ENCODE assay signal across 12 cellular contexts in genomic region chr20:47347661-47348462, GRCh38. TPM values are rescaled to one million over a fixed set of nuclear protein-coding genes. Genes with fewer than 3 reads are reported as not detected.
DNase-seq lines count a peak whose midpoint lies in the region; ATAC-seq, FAIRE-seq and TF ChIP-seq lines count a peak whose summit lies in the region.
"Had no signal": no experiment of that assay in that cellular context is flagged by ENCODE, and none has a peak within 500 bp of the region (broad histone marks: within the 10 kb centered on the region; RNA-seq: fewer than 3 reads in every experiment).

No MANE protein-coding gene starts in this region.

- no TSS peak for BruUV-seq in endothelial cell of umbilical vein (replicated peaks; lab: Mats Ljungman, UMichigan)

- no peaks in the 10 kb centered on the region for H3K9me1 ChIP-seq in endothelial cell of umbilical vein (replicated peaks; ENCODE audit: control insufficient read depth, extremely low read depth, insufficient read depth, low read length)

- ATAC-seq in aorta (ENCODE audit: low FRiP score): no peak
- no peak for ATAC-seq in activated naive CD8-positive, alpha-beta T cell treated with anti-CD3 and anti-CD28 coated beads, Interleukin-2, amount 50 U/mL, for 24 hours
- ATAC-seq: activated CD8-positive, alpha-beta memory T cell treated with anti-CD3 and anti-CD28 coated beads, Interleukin-2, amount 10 ng/mL, durations not matched to agents 7 days and 5 days had no signal

- CTCF ChIA-PET in endothelial cell of umbilical vein (lab: Charles Lee): interaction anchor here (1.3 to 3.2 kb wide), 7 partner anchors 11 to 74 kb away, joined by 4 to 21 read pairs (median 5); no protein-coding TSS in a partner anchor

- dilution Hi-C loops in endothelial cell of umbilical vein (cut with MboI; ENCODE audit: extremely low pct_ligation_motif_present, low sequenced_read_pairs): no loop called here

- H3K4me1 ChIP-seq in right atrium auricular region (peaks cover 0 to 63% of the 10 kb centered on the region in 2 donors), endothelial cell of umbilical vein (ENCODE audit: control insufficient read depth, extremely low read depth, insufficient read depth, low read length) (peaks cover 54% of the 10 kb centered on the region), neural progenitor cell (peaks cover 77% of the 10 kb centered on the region), aorta (ENCODE audit: control insufficient read depth in 1 of 2, insufficient read depth in 2 of 2, low read length in 2 of 2) (peaks cover 9 to 22% of the 10 kb centered on the region in 2 donors), MM.1S (ENCODE audit: low read length) (peaks cover 28% of the 10 kb centered on the region)

- H3K27me3 ChIP-seq in right atrium auricular region: no peaks in the 10 kb centered on the region
- no peaks in the 10 kb centered on the region for H3K27me3 ChIP-seq in endothelial cell of umbilical vein (ENCODE audit: control insufficient read depth in 2 of 2, insufficient read depth in 2 of 2, low read length in 2 of 2)
- no peaks in the 10 kb centered on the region for H3K27me3 ChIP-seq in neural progenitor cell
- H3K27me3 ChIP-seq in aorta (ENCODE audit: control insufficient read depth in 1 of 2, insufficient read depth in 2 of 2, low read length in 1 of 2): no peaks in the 10 kb centered on the region
- H3K27me3 ChIP-seq in MM.1S (replicated peaks; ENCODE audit: insufficient read depth, low read length): no peaks in the 10 kb centered on the region

- H3K79me2 ChIP-seq in endothelial cell of umbilical vein (ENCODE audit: control insufficient read depth, insufficient read depth, low read length) (peaks cover 91% of the 10 kb centered on the region), neural progenitor cell (ENCODE audit: low read depth) (peaks cover 98% of the 10 kb centered on the region), MM.1S (ENCODE audit: low read length) (peaks cover 99% of the 10 kb centered on the region)

- H3F3A ChIP-seq in neural progenitor cell (ENCODE audit: low read depth) (peaks cover 66% of the 10 kb centered on the region), MM.1S (ENCODE audit: insufficient read depth, low read length) (peaks cover 18% of the 10 kb centered on the region)

- H3K36me3 Mint-ChIP-seq in neural progenitor cell: peaks cover 28% of the 10 kb centered on the region
- H3K36me3 Mint-ChIP-seq in activated naive CD8-positive, alpha-beta T cell treated with anti-CD3 and anti-CD28 coated beads, Interleukin-2, amount 50 U/mL, for 24 hours (ENCODE audit: low read depth): peaks cover 33% of the 10 kb centered on the region

- H3K9me3 Mint-ChIP-seq in neural progenitor cell: no peaks in the 10 kb centered on the region
- H3K9me3 Mint-ChIP-seq in activated naive CD8-positive, alpha-beta T cell treated with anti-CD3 and anti-CD28 coated beads, Interleukin-2, amount 50 U/mL, for 24 hours: no peaks in the 10 kb centered on the region

- WGBS in aorta, 2 donors: 25 to 41% methylated on average over 4 of the region's 4 CpGs

- no peak for TF ChIP-seq CTCF in right atrium auricular region (IDR thresholded peaks at IDR 0.05)
- no peak for TF ChIP-seq CTCF in endothelial cell of umbilical vein (IDR thresholded peaks at IDR 0.05; ENCODE audit: extremely low read depth in 1 of 2, insufficient read depth in 1 of 2, low read depth in 1 of 2, low read length in 2 of 2)
- no peak for TF ChIP-seq CTCF in neural progenitor cell (IDR thresholded peaks at IDR 0.05)
- TF ChIP-seq CTCF in MM.1S (IDR thresholded peaks at IDR 0.05; ENCODE audit: low read length): no peak

- H3K4me2 ChIP-seq in endothelial cell of umbilical vein (ENCODE audit: insufficient read depth, low read length) (peak overlapping the region; percentile 97), neural progenitor cell (peak overlapping the region; percentile 80), MM.1S (ENCODE audit: low read depth, low read length) (no peak overlapping the region)

- TF ChIP-seq POLR2A in endothelial cell of umbilical vein (IDR thresholded peaks at IDR 0.05; ENCODE audit: low read depth, low read length): no peak

- H3K4me1 Mint-ChIP-seq in neural progenitor cell: peaks cover 6% of the 10 kb centered on the region
- H3K4me1 Mint-ChIP-seq in activated naive CD8-positive, alpha-beta T cell treated with anti-CD3 and anti-CD28 coated beads, Interleukin-2, amount 50 U/mL, for 24 hours: peaks cover 10% of the 10 kb centered on the region

- H3K36me3 ChIP-seq in right atrium auricular region: peaks cover 13% of the 10 kb centered on the region
- peaks cover 4 to 23% of the 10 kb centered on the region in 2 experiments for H3K36me3 ChIP-seq in endothelial cell of umbilical vein (ENCODE audit: control insufficient read depth in 2 of 2, extremely low read depth in 1 of 2, insufficient read depth in 2 of 2, low read length in 2 of 2)
- no peaks in the 10 kb centered on the region for H3K36me3 ChIP-seq in neural progenitor cell
- no peaks in the 10 kb centered on the region for H3K36me3 ChIP-seq in aorta (ENCODE audit: control insufficient read depth in 1 of 2, insufficient read depth in 2 of 2, low read length in 1 of 2)
- peaks cover 18% of the 10 kb centered on the region; the same call in 1 of the 2 replicates for H3K36me3 ChIP-seq in MM.1S (replicated peaks; ENCODE audit: insufficient read depth, low read length)

- DNase-seq in right atrium auricular region (ENCODE audit: low spot score): no peak
- DNase-seq in cardiac septum (ENCODE audit: low spot score): no peak
- no peak for DNase-seq in endothelial cell of umbilical vein (ENCODE audit: low read depth, low spot score)
- DNase-seq in neural progenitor cell (ENCODE audit: low spot score): no peak
- DNase-seq in aorta: no peak
- no peak for DNase-seq in MM.1S
- no peak for DNase-seq in GM19238 (ENCODE audit: insufficient read length, low spot score)
- no peak for DNase-seq in activated naive CD8-positive, alpha-beta T cell treated with anti-CD3 and anti-CD28 coated beads, Interleukin-2, amount 50 U/mL, for 24 hours
- DNase-seq: activated CD8-positive, alpha-beta memory T cell treated with anti-CD3 and anti-CD28 coated beads, Interleukin-2, amount 10 ng/mL, durations not matched to agents 7 days and 5 days; NCI-H146; SHP77 treated with DMSO at 0.1 percent for 48 hours had no signal

- peak overlapping the region; percentile 97 to 99 for H3K27ac ChIP-seq in right atrium auricular region
- peak overlapping the region; percentile 97 for H3K27ac ChIP-seq in endothelial cell of umbilical vein (ENCODE audit: insufficient read depth, low read depth, low read length)
- peak overlapping the region; percentile 98 for H3K27ac ChIP-seq in neural progenitor cell
- peak overlapping the region; percentile 79 to 83 for H3K27ac ChIP-seq in aorta (ENCODE audit: low read depth in 1 of 2, low read length in 2 of 2)
- H3K27ac ChIP-seq in MM.1S (ENCODE audit: low read length): no peak overlapping the region

- no peaks in the 10 kb centered on the region for H3K9me3 ChIP-seq in right atrium auricular region
- no peaks in the 10 kb centered on the region for H3K9me3 ChIP-seq in endothelial cell of umbilical vein (replicated peaks; ENCODE audit: control insufficient read depth, insufficient read depth, low read length)
- H3K9me3 ChIP-seq in neural progenitor cell (ENCODE audit: low read depth): no peaks in the 10 kb centered on the region
- no peaks in the 10 kb centered on the region for H3K9me3 ChIP-seq in aorta (ENCODE audit: control insufficient read depth, low read length)
- no peaks in the 10 kb centered on the region for H3K9me3 ChIP-seq in MM.1S (replicated peaks; ENCODE audit: insufficient read depth, low read length)

- intact Hi-C loops in cardiac septum (cut with DNase I) (no loop called here), endothelial cell of umbilical vein (cut with micrococcal nuclease) (no loop called here), aorta (cut with DNase I) (no loop called here)

- POLR2A ChIA-PET in endothelial cell of umbilical vein (lab: Charles Lee): interaction anchor here (0.6 kb wide), 2 partner anchors 14 to 31 kb away, joined by 3 to 4 read pairs; no protein-coding TSS in a partner anchor

- no peaks in the 10 kb centered on the region for H3K9me2 ChIP-seq in MM.1S (replicated peaks; ENCODE audit: insufficient read depth, low read length)

- peaks cover 2% of the 10 kb centered on the region for H3K27me3 Mint-ChIP-seq in neural progenitor cell (ENCODE audit: insufficient read depth, low read depth)
- H3K27me3 Mint-ChIP-seq in activated naive CD8-positive, alpha-beta T cell treated with anti-CD3 and anti-CD28 coated beads, Interleukin-2, amount 50 U/mL, for 24 hours: no peaks in the 10 kb centered on the region
- H3K27me3 Mint-ChIP-seq: activated CD8-positive, alpha-beta memory T cell treated with anti-CD3 and anti-CD28 coated beads, Interleukin-2, amount 10 ng/mL, durations not matched to agents 7 days and 5 days had no signal

- no peak overlapping the region for H2AFZ ChIP-seq in endothelial cell of umbilical vein (ENCODE audit: low read depth, low read length)
- H2AFZ ChIP-seq in neural progenitor cell (replicated peaks): no peak overlapping the region
- no peak overlapping the region for H2AFZ ChIP-seq in MM.1S (ENCODE audit: low read length)

- H3K9ac ChIP-seq in endothelial cell of umbilical vein (replicated peaks; ENCODE audit: extremely low read depth, insufficient read depth, low read length): peak overlapping the region; percentile 49
- no peak overlapping the region for H3K9ac ChIP-seq in neural progenitor cell
- no peak overlapping the region for H3K9ac ChIP-seq in MM.1S (ENCODE audit: low read length)

- H3K4me3 ChIP-seq in right atrium auricular region (no peak overlapping the region), endothelial cell of umbilical vein (replicated peaks in 1 of 3; ENCODE audit: insufficient read depth in 1 of 3, low read depth in 1 of 3, low read length in 3 of 3) (no peak overlapping the region), neural progenitor cell (peak overlapping the region; percentile 32), aorta (ENCODE audit: low read length in 2 of 2) (no peak overlapping the region), MM.1S (ENCODE audit: low read length) (no peak overlapping the region)

- H3K4me3 Mint-ChIP-seq in neural progenitor cell: peak overlapping the region; percentile 55
- H3K4me3 Mint-ChIP-seq in activated naive CD8-positive, alpha-beta T cell treated with anti-CD3 and anti-CD28 coated beads, Interleukin-2, amount 50 U/mL, for 24 hours: no peak overlapping the region
- H3K4me3 Mint-ChIP-seq: activated CD8-positive, alpha-beta memory T cell treated with anti-CD3 and anti-CD28 coated beads, Interleukin-2, amount 10 ng/mL, durations not matched to agents 7 days and 5 days had no signal

- no peak overlapping the region for H3K27ac Mint-ChIP-seq in neural progenitor cell
- H3K27ac Mint-ChIP-seq in activated naive CD8-positive, alpha-beta T cell treated with anti-CD3 and anti-CD28 coated beads, Interleukin-2, amount 50 U/mL, for 24 hours: no peak overlapping the region
- H3K27ac Mint-ChIP-seq: activated CD8-positive, alpha-beta memory T cell treated with anti-CD3 and anti-CD28 coated beads, Interleukin-2, amount 10 ng/mL, durations not matched to agents 7 days and 5 days had no signal

- H4K20me1 ChIP-seq in endothelial cell of umbilical vein (replicated peaks; ENCODE audit: control insufficient read depth, extremely low read depth, insufficient read depth, low read length) (no peaks in the 10 kb centered on the region), neural progenitor cell (ENCODE audit: low read depth) (peaks cover 32% of the 10 kb centered on the region), MM.1S (ENCODE audit: insufficient read depth, low read length) (0 out of 2 replicates have a peak, but pooled peaks cover 3% of the 10 kb centered on the region)

- FAIRE-seq in endothelial cell of umbilical vein (lab: Jason Lieb, UNC): no peak
- FAIRE-seq: endometrium had no signal

RNA-seq across cellular contexts. Expression of gene ZMYND8, which starts 8.6 kb away (rescaled TPM):
- total RNA-seq in right atrium auricular region: 10 to 100 TPM; 22.0 to 35.3 TPM
- total RNA-seq in cardiac septum: 25.7 TPM
- total RNA-seq in endothelial cell of umbilical vein: 75.2 and 76.3 TPM in 2 replicates
- 26.4 and 30.6 TPM in 2 replicates for polyA plus RNA-seq in endothelial cell of umbilical vein
- polyA plus RNA-seq in endothelial cell of umbilical vein (2011; cell fraction: cytosol; rRNA removed): 31.6 and 33.3 TPM in 2 replicates
- polyA plus RNA-seq in endothelial cell of umbilical vein (2011; cell fraction: nucleus; rRNA removed): 107 and 122 TPM in 2 replicates
- polyA plus RNA-seq in endothelial cell of umbilical vein (2012): 55.4 and 56.4 TPM in 2 replicates
- 47.8 and 61.9 TPM in 2 replicates for polyA minus RNA-seq in endothelial cell of umbilical vein
- polyA minus RNA-seq in endothelial cell of umbilical vein (2011; cell fraction: cytosol; rRNA and poly(A)+ RNA removed): 6.9 TPM
- 82.0 and 106 TPM in 2 replicates for polyA minus RNA-seq in endothelial cell of umbilical vein (2011; cell fraction: nucleus; rRNA and poly(A)+ RNA removed)
- 59.0 and 59.4 TPM in 2 replicates for total RNA-seq in neural progenitor cell (ENCODE audit: low replicate concordance)
- 10 to 100 TPM; 19.1 to 27.4 TPM for total RNA-seq in aorta
- polyA plus RNA-seq in aorta: 1 to 10 TPM; 4.5 to 9.1 TPM
